Comparison of ENCODE assay signal across 10 cellular contexts in genomic region chrX:68945603-68946228, GRCh38.
DNase-seq lines count a peak whose midpoint lies in the region; ATAC-seq, FAIRE-seq and TF ChIP-seq lines count a peak whose summit lies in the region.
"Had no signal": no experiment of that assay in that cellular context is flagged by ENCODE, and none has a peak within 500 bp of the region (broad histone marks: within the 10 kb centered on the region; RNA-seq: fewer than 3 reads in every experiment).

No MANE protein-coding gene starts in this region.

- CTCF ChIA-PET in A549 (lab: Yijun Ruan, JAX) = interaction anchor here (1.0 to 2.3 kb wide), 3 partner anchors 12 to 118 kb away, joined by 3 to 5 read pairs (median 4); no protein-coding TSS in a partner anchor
- CTCF ChIA-PET in CD4-positive, alpha-beta memory T cell (lab: Charles Lee; ENCODE audit: partially characterized antibody) = no interaction called here

- no peak for TF ChIP-seq POLR2A in A549 (IDR thresholded peaks at IDR 0.05; ENCODE audit: low read length)

- intact Hi-C loops in CD4-positive, alpha-beta memory T cell (cut with micrococcal nuclease) = no loop called here

- DNase-seq in A549 (ENCODE audit: low read depth in 1 of 2, low spot score in 1 of 2) (peak in 1 of 2 experiments; percentile 10), GM13976 (ENCODE audit: low spot score) (peak; percentile 13), SK-N-MC (ENCODE audit: low read depth, low spot score) (no peak), glutamatergic neuron (peak; percentile 32), NCI-H2081 (lab: John Stamatoyannopoulos, UW) (no peak)
- no peak for DNase-seq in CD4-positive, alpha-beta memory T cell
- DNase-seq: Kasumi-1 had no signal

- H3K27me3 Mint-ChIP-seq in glutamatergic neuron (ENCODE audit: unreplicated experiment) = peaks cover 2% of the 10 kb centered on the region
- peaks cover 1 to 2% of the 10 kb centered on the region in 2 donors for H3K27me3 Mint-ChIP-seq in CD4-positive, alpha-beta memory T cell

- peak; percentile 48 to 83; a peak in 3 of 6 replicates for ATAC-seq in A549
- ATAC-seq in HG03108 (IDR thresholded peaks at IDR 0.05; ENCODE audit: unreplicated experiment) = no peak
- no peak for ATAC-seq in GM18909 (IDR thresholded peaks at IDR 0.05; ENCODE audit: poor library complexity, unreplicated experiment)

- H3K27me3 ChIP-seq in CD4-positive, alpha-beta memory T cell (ENCODE audit: insufficient read depth, low read length) = no peaks in the 10 kb centered on the region

- TF ChIP-seq RAD21 in A549 (conservative IDR thresholded peaks at IDR 0.05 in 1 of 2, IDR thresholded peaks at IDR 0.05 in 1 of 2) = no peak

- H3K9me3 Mint-ChIP-seq in glutamatergic neuron (ENCODE audit: unreplicated experiment) = no peaks in the 10 kb centered on the region
- peaks cover 0 to 2% (median 0%) of the 10 kb centered on the region in 8 donors for H3K9me3 Mint-ChIP-seq in CD4-positive, alpha-beta memory T cell

- H3K4me2 ChIP-seq in A549 = no peak overlapping the region

- H3K4me1 Mint-ChIP-seq in glutamatergic neuron (ENCODE audit: low read depth, unreplicated experiment) = no peaks in the 10 kb centered on the region
- no peaks in the 10 kb centered on the region for H3K4me1 Mint-ChIP-seq in CD4-positive, alpha-beta memory T cell

- H3K4me3 Mint-ChIP-seq in glutamatergic neuron (ENCODE audit: unreplicated experiment) = no peak overlapping the region
- H3K4me3 Mint-ChIP-seq in CD4-positive, alpha-beta memory T cell = no peak overlapping the region

- no peaks in the 10 kb centered on the region for H3K36me3 ChIP-seq in SK-N-MC (ENCODE audit: insufficient read depth, low read length)
- no peaks in the 10 kb centered on the region for H3K36me3 ChIP-seq in CD4-positive, alpha-beta memory T cell (ENCODE audit: insufficient read depth, low read length)

- no peak overlapping the region for H3K27ac Mint-ChIP-seq in glutamatergic neuron (ENCODE audit: unreplicated experiment)
- no peak overlapping the region for H3K27ac Mint-ChIP-seq in CD4-positive, alpha-beta memory T cell

- H3K27ac ChIP-seq in A549 (no peak overlapping the region), SK-N-MC (0 out of 2 replicates have a peak overlapping the region, but pooled peaks have one; percentile 19)
- no peak overlapping the region for H3K27ac ChIP-seq in CD4-positive, alpha-beta memory T cell (ENCODE audit: low read depth, low read length)

- H3K9me3 ChIP-seq in A549 (no peaks in the 10 kb centered on the region), SK-N-MC (ENCODE audit: low read depth, low read length) (no peaks in the 10 kb centered on the region)
- H3K9me3 ChIP-seq in CD4-positive, alpha-beta memory T cell (ENCODE audit: control insufficient read depth in 1 of 2, low read length in 2 of 2) = no peaks in the 10 kb centered on the region

- no peaks in the 10 kb centered on the region for H3K36me3 Mint-ChIP-seq in glutamatergic neuron (ENCODE audit: unreplicated experiment)
- no peaks in the 10 kb centered on the region for H3K36me3 Mint-ChIP-seq in CD4-positive, alpha-beta memory T cell

- no peak for TF ChIP-seq EP300 in A549 (IDR thresholded peaks at IDR 0.05)

- in situ Hi-C loops in GM13976 (cut with MboI; ENCODE audit: low sequenced_read_pairs, unreplicated experiment) = no loop called here

- H3K4me3 ChIP-seq in A549 (no peak overlapping the region), SK-N-MC (no peak overlapping the region)
- no peak overlapping the region for H3K4me3 ChIP-seq in CD4-positive, alpha-beta memory T cell (ENCODE audit: low read length in 2 of 2)

- no peaks in the 10 kb centered on the region for H3K4me1 ChIP-seq in A549
- no peaks in the 10 kb centered on the region for H3K4me1 ChIP-seq in CD4-positive, alpha-beta memory T cell (ENCODE audit: insufficient read depth, low read length)

- TF ChIP-seq CTCF in A549 (IDR thresholded peaks at IDR 0.05) (no peak), GM13976 (IDR thresholded peaks at IDR 0.05; ENCODE audit: borderline replicate concordance, control extremely low read depth, extremely low read depth, insufficient read depth, missing control alignments) (peak; percentile 7), glutamatergic neuron (IDR thresholded peaks at IDR 0.05; ENCODE audit: partially characterized antibody, unreplicated experiment) (peak; percentile 54)

- FAIRE-seq in A549 (lab: Jason Lieb, UNC) = no peak
- FAIRE-seq: TTC549 had no signal

- POLR2A ChIA-PET in A549 (lab: Yijun Ruan, JAX) = no interaction called here
- POLR2A ChIA-PET in CD4-positive, alpha-beta memory T cell (lab: Charles Lee; ENCODE audit: partially characterized antibody) = no interaction called here

- 59% methylated on average over 10 of the region's 10 CpGs for WGBS in A549 (ENCODE audit: missing lambda C conversion rate)

- H3K9ac ChIP-seq in SK-N-MC (ENCODE audit: insufficient read length) = no peak overlapping the region

TF ChIP-seq in A549, 52 proteins besides CTCF, POLR2A, EP300 and RAD21:
- TF ChIP-seq ZNF302 (CRISPR knock-in tag; IDR thresholded peaks at IDR 0.05) = no peak
- no peak for TF ChIP-seq HOXA7 (CRISPR knock-in tag; IDR thresholded peaks at IDR 0.05)
- no peak for TF ChIP-seq EHF (CRISPR knock-in tag; IDR thresholded peaks at IDR 0.05)
- no peak for TF ChIP-seq KDM5A (IDR thresholded peaks at IDR 0.05)
- no peak for TF ChIP-seq ELK1 (IDR thresholded peaks at IDR 0.05; ENCODE audit: low read depth, low read length)
- no peak for TF ChIP-seq USF2 (IDR thresholded peaks at IDR 0.05)
- TF ChIP-seq ATOH8 (CRISPR knock-in tag; IDR thresholded peaks at IDR 0.05; ENCODE audit: low read depth) = no peak

Comparison
In these comparisons a context has a peak if more than half of its experiments do, and no peak if none do; other contexts are left out.
1. ATAC-seq: peak in A549 (2 of 2); none in HG03108 (single experiment) and GM18909 (single experiment).
2. DNase-seq: peak in GM13976 (single experiment) and glutamatergic neuron (single experiment); none in SK-N-MC (single experiment), NCI-H2081 (0 of 2) and CD4-positive, alpha-beta memory T cell (0 of 5).